In the genomic region with DNA sequence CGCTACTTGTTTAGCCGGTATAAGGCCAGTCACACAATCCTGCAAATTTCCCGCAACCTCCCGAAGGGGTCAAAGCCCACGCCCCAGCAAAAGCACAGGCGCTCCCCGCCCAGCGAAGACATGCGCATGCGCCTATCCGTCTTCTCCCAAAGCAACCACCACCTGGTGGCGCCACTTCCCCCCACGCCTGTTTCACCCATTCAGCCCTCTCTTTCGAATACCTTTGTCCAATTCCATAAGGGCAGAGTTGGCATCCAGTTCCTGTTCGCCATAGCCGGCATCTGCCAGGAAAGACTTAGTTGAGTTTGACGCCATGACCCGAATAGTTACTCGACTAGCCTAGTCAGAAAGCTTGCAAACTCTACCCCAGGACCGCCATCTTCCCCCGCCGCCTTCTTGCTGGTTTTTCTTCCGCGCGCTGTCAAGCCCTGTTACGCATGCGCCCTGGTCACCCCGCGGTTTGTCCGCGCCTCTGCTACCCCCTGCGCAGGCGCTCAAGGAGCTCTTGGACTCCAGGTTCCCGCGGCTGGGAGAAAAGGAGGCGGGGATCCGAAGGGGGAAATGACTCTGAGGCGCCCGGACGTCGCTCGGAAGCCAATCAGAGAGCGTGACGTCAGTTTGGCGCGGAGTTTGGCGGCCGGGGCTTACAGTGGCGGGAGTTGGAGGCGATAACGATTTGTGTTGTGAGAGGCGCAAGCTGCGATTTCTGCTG, we compare ENCODE assay signal across 1 cellular context.
TF ChIP-seq lines count a peak whose summit lies in the region.

A gene with protein sequence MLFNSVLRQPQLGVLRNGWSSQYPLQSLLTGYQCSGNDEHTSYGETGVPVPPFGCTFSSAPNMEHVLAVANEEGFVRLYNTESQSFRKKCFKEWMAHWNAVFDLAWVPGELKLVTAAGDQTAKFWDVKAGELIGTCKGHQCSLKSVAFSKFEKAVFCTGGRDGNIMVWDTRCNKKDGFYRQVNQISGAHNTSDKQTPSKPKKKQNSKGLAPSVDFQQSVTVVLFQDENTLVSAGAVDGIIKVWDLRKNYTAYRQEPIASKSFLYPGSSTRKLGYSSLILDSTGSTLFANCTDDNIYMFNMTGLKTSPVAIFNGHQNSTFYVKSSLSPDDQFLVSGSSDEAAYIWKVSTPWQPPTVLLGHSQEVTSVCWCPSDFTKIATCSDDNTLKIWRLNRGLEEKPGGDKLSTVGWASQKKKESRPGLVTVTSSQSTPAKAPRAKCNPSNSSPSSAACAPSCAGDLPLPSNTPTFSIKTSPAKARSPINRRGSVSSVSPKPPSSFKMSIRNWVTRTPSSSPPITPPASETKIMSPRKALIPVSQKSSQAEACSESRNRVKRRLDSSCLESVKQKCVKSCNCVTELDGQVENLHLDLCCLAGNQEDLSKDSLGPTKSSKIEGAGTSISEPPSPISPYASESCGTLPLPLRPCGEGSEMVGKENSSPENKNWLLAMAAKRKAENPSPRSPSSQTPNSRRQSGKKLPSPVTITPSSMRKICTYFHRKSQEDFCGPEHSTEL (plus strand): TSS at position 626 of the 712 bp plus-strand sequence. CDS start 143 bp downstream, outside the sequence.
A gene with protein sequence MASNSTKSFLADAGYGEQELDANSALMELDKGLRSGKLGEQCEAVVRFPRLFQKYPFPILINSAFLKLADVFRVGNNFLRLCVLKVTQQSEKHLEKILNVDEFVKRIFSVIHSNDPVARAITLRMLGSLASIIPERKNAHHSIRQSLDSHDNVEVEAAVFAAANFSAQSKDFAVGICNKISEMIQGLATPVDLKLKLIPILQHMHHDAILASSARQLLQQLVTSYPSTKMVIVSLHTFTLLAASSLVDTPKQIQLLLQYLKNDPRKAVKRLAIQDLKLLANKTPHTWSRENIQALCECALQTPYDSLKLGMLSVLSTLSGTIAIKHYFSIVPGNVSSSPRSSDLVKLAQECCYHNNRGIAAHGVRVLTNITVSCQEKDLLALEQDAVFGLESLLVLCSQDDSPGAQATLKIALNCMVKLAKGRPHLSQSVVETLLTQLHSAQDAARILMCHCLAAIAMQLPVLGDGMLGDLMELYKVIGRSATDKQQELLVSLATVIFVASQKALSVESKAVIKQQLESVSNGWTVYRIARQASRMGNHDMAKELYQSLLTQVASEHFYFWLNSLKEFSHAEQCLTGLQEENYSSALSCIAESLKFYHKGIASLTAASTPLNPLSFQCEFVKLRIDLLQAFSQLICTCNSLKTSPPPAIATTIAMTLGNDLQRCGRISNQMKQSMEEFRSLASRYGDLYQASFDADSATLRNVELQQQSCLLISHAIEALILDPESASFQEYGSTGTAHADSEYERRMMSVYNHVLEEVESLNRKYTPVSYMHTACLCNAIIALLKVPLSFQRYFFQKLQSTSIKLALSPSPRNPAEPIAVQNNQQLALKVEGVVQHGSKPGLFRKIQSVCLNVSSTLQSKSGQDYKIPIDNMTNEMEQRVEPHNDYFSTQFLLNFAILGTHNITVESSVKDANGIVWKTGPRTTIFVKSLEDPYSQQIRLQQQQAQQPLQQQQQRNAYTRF (minus strand): TSS at position 435 of the 712 bp plus-strand sequence. CDS start 120 bp downstream, at position 315.

TF ChIP-seq in HepG2, 621 proteins besides CTCF, POLR2A, EP300 and RAD21 (continues in another document):
- TF ChIP-seq, protein P1, sequence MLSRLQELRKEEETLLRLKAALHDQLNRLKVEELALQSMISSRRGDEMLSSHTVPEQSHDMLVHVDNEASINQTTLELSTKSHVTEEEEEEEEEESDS (CRISPR knock-in tag; IDR thresholded peaks at IDR 0.05; ENCODE audit: borderline replicate concordance), result peak; percentile 83; the same call in 1 of the 2 replicates
- TF ChIP-seq, protein P2, sequence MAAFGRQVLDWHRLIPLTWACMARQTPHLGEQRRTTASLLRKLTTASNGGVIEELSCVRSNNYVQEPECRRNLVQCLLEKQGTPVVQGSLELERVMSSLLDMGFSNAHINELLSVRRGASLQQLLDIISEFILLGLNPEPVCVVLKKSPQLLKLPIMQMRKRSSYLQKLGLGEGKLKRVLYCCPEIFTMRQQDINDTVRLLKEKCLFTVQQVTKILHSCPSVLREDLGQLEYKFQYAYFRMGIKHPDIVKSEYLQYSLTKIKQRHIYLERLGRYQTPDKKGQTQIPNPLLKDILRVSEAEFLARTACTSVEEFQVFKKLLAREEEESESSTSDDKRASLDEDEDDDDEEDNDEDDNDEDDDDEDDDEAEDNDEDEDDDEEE (CRISPR knock-in tag; IDR thresholded peaks at IDR 0.05), result no peak
- TF ChIP-seq, protein P3, sequence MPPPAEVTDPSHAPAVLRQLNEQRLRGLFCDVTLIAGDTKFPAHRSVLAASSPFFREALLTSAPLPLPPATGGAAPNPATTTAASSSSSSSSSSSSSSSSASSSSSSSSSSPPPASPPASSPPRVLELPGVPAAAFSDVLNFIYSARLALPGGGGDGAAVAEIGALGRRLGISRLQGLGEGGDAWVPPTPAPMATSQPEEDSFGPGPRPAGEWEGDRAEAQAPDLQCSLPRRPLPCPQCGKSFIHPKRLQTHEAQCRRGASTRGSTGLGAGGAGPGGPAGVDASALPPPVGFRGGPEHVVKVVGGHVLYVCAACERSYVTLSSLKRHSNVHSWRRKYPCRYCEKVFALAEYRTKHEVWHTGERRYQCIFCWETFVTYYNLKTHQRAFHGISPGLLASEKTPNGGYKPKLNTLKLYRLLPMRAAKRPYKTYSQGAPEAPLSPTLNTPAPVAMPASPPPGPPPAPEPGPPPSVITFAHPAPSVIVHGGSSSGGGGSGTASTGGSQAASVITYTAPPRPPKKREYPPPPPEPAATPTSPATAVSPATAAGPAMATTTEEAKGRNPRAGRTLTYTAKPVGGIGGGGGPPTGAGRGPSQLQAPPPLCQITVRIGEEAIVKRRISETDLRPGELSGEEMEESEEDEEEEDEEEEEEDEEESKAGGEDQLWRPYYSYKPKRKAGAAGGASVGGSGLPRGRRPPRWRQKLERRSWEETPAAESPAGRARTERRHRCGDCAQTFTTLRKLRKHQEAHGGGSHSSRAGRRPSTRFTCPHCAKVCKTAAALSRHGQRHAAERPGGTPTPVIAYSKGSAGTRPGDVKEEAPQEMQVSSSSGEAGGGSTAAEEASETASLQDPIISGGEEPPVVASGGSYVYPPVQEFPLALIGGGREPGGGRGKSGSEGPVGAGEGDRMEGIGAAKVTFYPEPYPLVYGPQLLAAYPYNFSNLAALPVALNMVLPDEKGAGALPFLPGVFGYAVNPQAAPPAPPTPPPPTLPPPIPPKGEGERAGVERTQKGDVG (CRISPR knock-in tag; IDR thresholded peaks at IDR 0.05; ENCODE audit: borderline replicate concordance), result 0 out of 2 replicates have a peak, but pooled peaks have one; percentile 20
- TF ChIP-seq MIXL1 (CRISPR knock-in tag; IDR thresholded peaks at IDR 0.05), result no peak
- peak; percentile 43 for TF ChIP-seq ZFP90 (CRISPR knock-in tag; IDR thresholded peaks at IDR 0.05; ENCODE audit: borderline replicate concordance)
- TF ChIP-seq ZNF749 (CRISPR knock-in tag; IDR thresholded peaks at IDR 0.05; ENCODE audit: borderline replicate concordance), result peak; percentile 33; the same call in 1 of the 2 replicates
- TF ChIP-seq, protein P4, sequence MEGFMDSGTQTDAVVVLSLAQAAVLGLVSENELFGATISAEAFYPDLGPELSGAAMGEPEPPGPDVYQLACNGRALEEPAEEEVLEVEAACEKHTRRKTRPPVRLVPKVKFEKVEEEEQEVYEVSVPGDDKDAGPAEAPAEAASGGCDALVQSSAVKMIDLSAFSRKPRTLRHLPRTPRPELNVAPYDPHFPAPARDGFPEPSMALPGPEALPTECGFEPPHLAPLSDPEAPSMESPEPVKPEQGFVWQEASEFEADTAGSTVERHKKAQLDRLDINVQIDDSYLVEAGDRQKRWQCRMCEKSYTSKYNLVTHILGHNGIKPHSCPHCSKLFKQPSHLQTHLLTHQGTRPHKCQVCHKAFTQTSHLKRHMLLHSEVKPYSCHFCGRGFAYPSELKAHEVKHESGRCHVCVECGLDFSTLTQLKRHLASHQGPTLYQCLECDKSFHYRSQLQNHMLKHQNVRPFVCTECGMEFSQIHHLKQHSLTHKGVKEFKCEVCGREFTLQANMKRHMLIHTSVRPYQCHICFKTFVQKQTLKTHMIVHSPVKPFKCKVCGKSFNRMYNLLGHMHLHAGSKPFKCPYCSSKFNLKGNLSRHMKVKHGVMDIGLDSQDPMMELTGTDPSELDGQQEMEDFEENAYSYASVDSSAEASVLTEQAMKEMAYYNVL (CRISPR knock-in tag; IDR thresholded peaks at IDR 0.05; ENCODE audit: borderline replicate concordance), result peak; percentile 42; the same call in 1 of the 2 replicates
- TF ChIP-seq BRCA1 (CRISPR knock-in tag; IDR thresholded peaks at IDR 0.05), result no peak
- TF ChIP-seq HNRNPUL1 (IDR thresholded peaks at IDR 0.05; ENCODE audit: low read depth, low read length), result no peak
- TF ChIP-seq SETDB1 (CRISPR knock-in tag; IDR thresholded peaks at IDR 0.05; ENCODE audit: borderline replicate concordance), result no peak
- TF ChIP-seq, protein P5, sequence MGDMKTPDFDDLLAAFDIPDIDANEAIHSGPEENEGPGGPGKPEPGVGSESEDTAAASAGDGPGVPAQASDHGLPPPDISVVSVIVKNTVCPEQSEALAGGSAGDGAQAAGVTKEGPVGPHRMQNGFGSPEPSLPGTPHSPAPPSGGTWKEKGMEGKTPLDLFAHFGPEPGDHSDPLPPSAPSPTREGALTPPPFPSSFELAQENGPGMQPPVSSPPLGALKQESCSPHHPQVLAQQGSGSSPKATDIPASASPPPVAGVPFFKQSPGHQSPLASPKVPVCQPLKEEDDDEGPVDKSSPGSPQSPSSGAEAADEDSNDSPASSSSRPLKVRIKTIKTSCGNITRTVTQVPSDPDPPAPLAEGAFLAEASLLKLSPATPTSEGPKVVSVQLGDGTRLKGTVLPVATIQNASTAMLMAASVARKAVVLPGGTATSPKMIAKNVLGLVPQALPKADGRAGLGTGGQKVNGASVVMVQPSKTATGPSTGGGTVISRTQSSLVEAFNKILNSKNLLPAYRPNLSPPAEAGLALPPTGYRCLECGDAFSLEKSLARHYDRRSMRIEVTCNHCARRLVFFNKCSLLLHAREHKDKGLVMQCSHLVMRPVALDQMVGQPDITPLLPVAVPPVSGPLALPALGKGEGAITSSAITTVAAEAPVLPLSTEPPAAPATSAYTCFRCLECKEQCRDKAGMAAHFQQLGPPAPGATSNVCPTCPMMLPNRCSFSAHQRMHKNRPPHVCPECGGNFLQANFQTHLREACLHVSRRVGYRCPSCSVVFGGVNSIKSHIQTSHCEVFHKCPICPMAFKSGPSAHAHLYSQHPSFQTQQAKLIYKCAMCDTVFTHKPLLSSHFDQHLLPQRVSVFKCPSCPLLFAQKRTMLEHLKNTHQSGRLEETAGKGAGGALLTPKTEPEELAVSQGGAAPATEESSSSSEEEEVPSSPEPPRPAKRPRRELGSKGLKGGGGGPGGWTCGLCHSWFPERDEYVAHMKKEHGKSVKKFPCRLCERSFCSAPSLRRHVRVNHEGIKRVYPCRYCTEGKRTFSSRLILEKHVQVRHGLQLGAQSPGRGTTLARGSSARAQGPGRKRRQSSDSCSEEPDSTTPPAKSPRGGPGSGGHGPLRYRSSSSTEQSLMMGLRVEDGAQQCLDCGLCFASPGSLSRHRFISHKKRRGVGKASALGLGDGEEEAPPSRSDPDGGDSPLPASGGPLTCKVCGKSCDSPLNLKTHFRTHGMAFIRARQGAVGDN (CRISPR knock-in tag; IDR thresholded peaks at IDR 0.05), result peak; percentile 90
- no peak for TF ChIP-seq JUN (CRISPR knock-in tag; IDR thresholded peaks at IDR 0.05)
- 0 out of 2 replicates have a peak, but pooled peaks have one; percentile 25 for TF ChIP-seq NCOA2 (CRISPR knock-in tag; IDR thresholded peaks at IDR 0.05)
- TF ChIP-seq, protein P6, sequence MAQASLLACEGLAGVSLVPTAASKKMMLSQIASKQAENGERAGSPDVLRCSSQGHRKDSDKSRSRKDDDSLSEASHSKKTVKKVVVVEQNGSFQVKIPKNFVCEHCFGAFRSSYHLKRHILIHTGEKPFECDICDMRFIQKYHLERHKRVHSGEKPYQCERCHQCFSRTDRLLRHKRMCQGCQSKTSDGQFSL (CRISPR knock-in tag; IDR thresholded peaks at IDR 0.05), result peak; percentile 76
- TF ChIP-seq FLYWCH1 (CRISPR knock-in tag; IDR thresholded peaks at IDR 0.05), result no peak
- no peak for TF ChIP-seq TBL1XR1 (IDR thresholded peaks at IDR 0.05; ENCODE audit: borderline replicate concordance, low read length, partially characterized antibody)
- TF ChIP-seq, protein P7, sequence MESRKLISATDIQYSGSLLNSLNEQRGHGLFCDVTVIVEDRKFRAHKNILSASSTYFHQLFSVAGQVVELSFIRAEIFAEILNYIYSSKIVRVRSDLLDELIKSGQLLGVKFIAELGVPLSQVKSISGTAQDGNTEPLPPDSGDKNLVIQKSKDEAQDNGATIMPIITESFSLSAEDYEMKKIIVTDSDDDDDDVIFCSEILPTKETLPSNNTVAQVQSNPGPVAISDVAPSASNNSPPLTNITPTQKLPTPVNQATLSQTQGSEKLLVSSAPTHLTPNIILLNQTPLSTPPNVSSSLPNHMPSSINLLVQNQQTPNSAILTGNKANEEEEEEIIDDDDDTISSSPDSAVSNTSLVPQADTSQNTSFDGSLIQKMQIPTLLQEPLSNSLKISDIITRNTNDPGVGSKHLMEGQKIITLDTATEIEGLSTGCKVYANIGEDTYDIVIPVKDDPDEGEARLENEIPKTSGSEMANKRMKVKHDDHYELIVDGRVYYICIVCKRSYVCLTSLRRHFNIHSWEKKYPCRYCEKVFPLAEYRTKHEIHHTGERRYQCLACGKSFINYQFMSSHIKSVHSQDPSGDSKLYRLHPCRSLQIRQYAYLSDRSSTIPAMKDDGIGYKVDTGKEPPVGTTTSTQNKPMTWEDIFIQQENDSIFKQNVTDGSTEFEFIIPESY (CRISPR knock-in tag; IDR thresholded peaks at IDR 0.05), result peak; percentile 47; the same call in 1 of the 2 replicates
- TF ChIP-seq ZC3H4 (CRISPR knock-in tag; IDR thresholded peaks at IDR 0.05; ENCODE audit: borderline replicate concordance), result 0 out of 2 replicates have a peak, but pooled peaks have one; percentile 54
- peak; percentile 67 for TF ChIP-seq HNF4A (CRISPR knock-in tag; IDR thresholded peaks at IDR 0.05)
- 0 out of 2 replicates have a peak, but pooled peaks have one; percentile 23 for TF ChIP-seq NFKBIZ (CRISPR knock-in tag; IDR thresholded peaks at IDR 0.05)
- TF ChIP-seq SUZ12 (IDR thresholded peaks at IDR 0.05; ENCODE audit: low read depth, low read length), result no peak
- peak; percentile 77 for TF ChIP-seq POGZ (CRISPR knock-in tag; IDR thresholded peaks at IDR 0.05)
- no peak for TF ChIP-seq ZSCAN25 (CRISPR knock-in tag; IDR thresholded peaks at IDR 0.05)
- peak; percentile 65; the same call in 1 of the 2 replicates for TF ChIP-seq ZNF747 (CRISPR knock-in tag; IDR thresholded peaks at IDR 0.05; ENCODE audit: borderline replicate concordance)
- no peak for TF ChIP-seq SOX13 (IDR thresholded peaks at IDR 0.05)
- no peak; a peak in 1 of 4 replicates for TF ChIP-seq SOX13 (CRISPR knock-in tag; conservative IDR thresholded peaks at IDR 0.05 in 1 of 2, IDR thresholded peaks at IDR 0.05 in 1 of 2)
- TF ChIP-seq ZNF564 (CRISPR knock-in tag; IDR thresholded peaks at IDR 0.05), result peak; percentile 76; the same call in 1 of the 2 replicates
- TF ChIP-seq, protein P8, sequence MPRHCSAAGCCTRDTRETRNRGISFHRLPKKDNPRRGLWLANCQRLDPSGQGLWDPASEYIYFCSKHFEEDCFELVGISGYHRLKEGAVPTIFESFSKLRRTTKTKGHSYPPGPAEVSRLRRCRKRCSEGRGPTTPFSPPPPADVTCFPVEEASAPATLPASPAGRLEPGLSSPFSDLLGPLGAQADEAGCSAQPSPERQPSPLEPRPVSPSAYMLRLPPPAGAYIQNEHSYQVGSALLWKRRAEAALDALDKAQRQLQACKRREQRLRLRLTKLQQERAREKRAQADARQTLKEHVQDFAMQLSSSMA (CRISPR knock-in tag; IDR thresholded peaks at IDR 0.05), result 0 out of 2 replicates have a peak, but pooled peaks have one; percentile 53
- TF ChIP-seq IRF2 (CRISPR knock-in tag; IDR thresholded peaks at IDR 0.05), result peak; percentile 47; the same call in 1 of the 2 replicates
- no peak for TF ChIP-seq FOXJ3 (CRISPR knock-in tag; IDR thresholded peaks at IDR 0.05; ENCODE audit: borderline replicate concordance)
- peak; percentile 69; the same call in 1 of the 2 replicates for TF ChIP-seq SMAD1 (CRISPR knock-in tag; IDR thresholded peaks at IDR 0.05; ENCODE audit: borderline replicate concordance, low read depth)
